11 cellular contexts compared by ENCODE assay signal in the genomic region with DNA sequence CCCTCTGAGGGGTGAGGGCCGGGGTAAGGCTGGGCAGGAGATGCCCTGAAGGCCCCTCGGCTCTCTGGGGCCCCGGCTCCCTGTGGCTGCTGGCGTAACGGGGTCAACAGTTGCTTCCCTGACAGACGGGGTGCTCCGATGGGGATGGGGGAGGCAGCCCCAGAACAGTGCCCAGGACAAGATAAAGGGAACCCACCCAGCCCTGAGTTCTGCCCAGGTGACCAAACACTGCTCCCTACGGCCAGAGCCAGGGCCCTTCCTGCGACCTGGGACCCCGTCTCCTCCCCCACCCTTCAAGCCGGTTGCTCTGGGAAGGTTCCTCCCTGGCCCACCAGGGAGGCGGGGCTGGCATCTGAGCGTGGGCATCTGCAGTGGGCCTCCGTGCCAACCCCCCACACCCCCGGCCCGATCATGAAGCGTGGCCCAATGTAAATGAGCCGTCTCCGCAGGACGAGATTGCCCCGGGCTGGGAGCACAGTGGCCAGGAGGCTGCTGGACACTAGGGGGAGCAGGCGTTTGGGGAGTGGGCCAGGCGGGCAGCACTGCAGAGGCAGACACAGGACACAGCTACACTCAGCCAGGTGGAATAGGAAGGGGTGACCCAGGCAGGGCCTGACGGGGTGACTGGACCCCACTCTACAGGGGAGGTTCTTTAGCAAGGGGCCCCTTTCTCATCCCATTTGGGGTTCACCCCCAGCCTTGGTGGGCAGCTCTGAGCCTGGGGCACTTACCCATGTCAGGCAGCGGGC. TPM values are rescaled to one million over a fixed set of nuclear protein-coding genes. Genes with fewer than 3 reads are reported as not detected.
DNase-seq lines count a peak whose midpoint lies in the region; ATAC-seq and TF ChIP-seq lines count a peak whose summit lies in the region.
"Had no signal": no experiment of that assay in that cellular context is flagged by ENCODE, and none has a peak within 500 bp of the region (broad histone marks: within the 10 kb centered on the region; RNA-seq: fewer than 3 reads in every experiment).

No MANE protein-coding gene starts in this region.

- no peak for ATAC-seq in effector memory CD8-positive, alpha-beta T cell (replicated peaks)
- ATAC-seq in GM21515 (IDR thresholded peaks at IDR 0.05; ENCODE audit: unreplicated experiment): no peak

- H3K36me3 ChIP-seq in Caco-2 (ENCODE audit: control insufficient read depth, insufficient read depth, low read length): no peaks in the 10 kb centered on the region
- H3K36me3 ChIP-seq: colonic mucosa had no signal

- peak; percentile 68 to 81 for DNase-seq in Caco-2
- no peak for DNase-seq in NB4 (ENCODE audit: low read depth)
- no peak for DNase-seq in epithelial cell of esophagus (ENCODE audit: low read depth)
- DNase-seq in nephron progenitor cell: peak; percentile 78
- no peak for DNase-seq in activated effector memory CD4-positive, alpha-beta T cell treated with Interleukin-2 at 50 U/mL for 16 hours
- no peak for DNase-seq in effector memory CD8-positive, alpha-beta T cell
- no peak for DNase-seq in NCI-H2171 (lab: John Stamatoyannopoulos, UW)
- DNase-seq: colonic mucosa, right cardiac atrium had no signal

- peaks cover 23% of the 10 kb centered on the region for H3K4me1 Mint-ChIP-seq in Caco-2 (ENCODE audit: low read depth, unreplicated experiment)
- H3K4me1 Mint-ChIP-seq in nephron progenitor cell: peaks cover 26% of the 10 kb centered on the region
- H3K4me1 Mint-ChIP-seq in effector memory CD8-positive, alpha-beta T cell (ENCODE audit: low read depth in 2 of 2): peaks cover 14 to 21% of the 10 kb centered on the region in 2 donors

- H3K9me3 Mint-ChIP-seq in Caco-2 (ENCODE audit: unreplicated experiment) (no peaks in the 10 kb centered on the region), nephron progenitor cell (no peaks in the 10 kb centered on the region)
- H3K9me3 Mint-ChIP-seq in effector memory CD8-positive, alpha-beta T cell: no peaks in the 10 kb centered on the region
- H3K9me3 Mint-ChIP-seq: T-helper 1 cell treated with Interleukin-12 subunit alpha and Interleukin-12 subunit beta and Interleukin-4 antibody, amounts not matched to agents 30 μg/mL and 1 μg/mL, for 36 hours had no signal

- H3K36me3 Mint-ChIP-seq in Caco-2 (ENCODE audit: insufficient read depth, unreplicated experiment): peaks cover 39% of the 10 kb centered on the region
- no peaks in the 10 kb centered on the region for H3K36me3 Mint-ChIP-seq in nephron progenitor cell (ENCODE audit: low read depth)
- H3K36me3 Mint-ChIP-seq in effector memory CD8-positive, alpha-beta T cell (ENCODE audit: insufficient read depth): peaks cover 2% of the 10 kb centered on the region

- BruUV-seq in Caco-2 (replicated peaks; lab: Mats Ljungman, UMichigan): no TSS peak

- POLR2A ChIA-PET in Caco-2 (lab: Charles Lee): no interaction called here

- no peak overlapping the region for H3K4me3 ChIP-seq in Caco-2 (ENCODE audit: low read depth, low read length)
- no peak overlapping the region for H3K4me3 ChIP-seq in NB4 (ENCODE audit: low read depth, low read length)
- peak overlapping the region; percentile 19 for H3K4me3 ChIP-seq in epithelial cell of esophagus (ENCODE audit: low read length)
- H3K4me3 ChIP-seq: colonic mucosa had no signal

- no peak for TF ChIP-seq POLR2A in NB4 (IDR thresholded peaks at IDR 0.05; ENCODE audit: extremely low read depth, insufficient read length)

- H3K27ac Mint-ChIP-seq in Caco-2 (ENCODE audit: unreplicated experiment) (no peak overlapping the region), nephron progenitor cell (no peak overlapping the region)
- H3K27ac Mint-ChIP-seq in effector memory CD8-positive, alpha-beta T cell: no peak overlapping the region
- H3K27ac Mint-ChIP-seq: T-helper 1 cell treated with Interleukin-12 subunit alpha and Interleukin-12 subunit beta and Interleukin-4 antibody, amounts not matched to agents 30 μg/mL and 1 μg/mL, for 36 hours had no signal

- CTCF ChIA-PET in Caco-2 (lab: Charles Lee): interaction anchor here (0.6 to 1.1 kb wide), 4 partner anchors 17 to 177 kb away, joined by 3 to 12 read pairs (median 4); a partner anchor contains a TSS

- intact Hi-C loops in Caco-2 (cut with micrococcal nuclease; ENCODE audit: unreplicated experiment): loop anchor here (2.0 to 5.0 kb wide), 3 partner anchors 17 to 177 kb away; a partner anchor contains a TSS

- TF ChIP-seq CTCF in Caco-2 (IDR thresholded peaks at IDR 0.05; ENCODE audit: insufficient read depth in 1 of 2, low read depth in 1 of 2, low read length in 1 of 2, severe bottlenecking in 1 of 2, unreplicated experiment in 1 of 2) (peak; percentile 76 to 96), NB4 (IDR thresholded peaks at IDR 0.05; ENCODE audit: low read depth, low read length) (peak; percentile 28), epithelial cell of esophagus (IDR thresholded peaks at IDR 0.05; ENCODE audit: insufficient read depth, low read depth, low read length, missing control alignments) (peak; percentile 31), nephron progenitor cell (IDR thresholded peaks at IDR 0.05) (peak; percentile 72)

- no peaks in the 10 kb centered on the region for H3K9me3 ChIP-seq in Caco-2
- H3K9me3 ChIP-seq: colonic mucosa had no signal

- no peaks in the 10 kb centered on the region for H3K27me3 ChIP-seq in Caco-2 (replicated peaks; ENCODE audit: control insufficient read depth, insufficient read depth, low read length)

- H3K4me3 Mint-ChIP-seq in Caco-2 (ENCODE audit: unreplicated experiment) (peak overlapping the region; percentile 13), nephron progenitor cell (no peak overlapping the region)
- H3K4me3 Mint-ChIP-seq in effector memory CD8-positive, alpha-beta T cell: no peak overlapping the region
- H3K4me3 Mint-ChIP-seq: T-helper 1 cell treated with Interleukin-12 subunit alpha and Interleukin-12 subunit beta and Interleukin-4 antibody, amounts not matched to agents 30 μg/mL and 1 μg/mL, for 36 hours had no signal

- peaks cover 19% of the 10 kb centered on the region for H3K4me1 ChIP-seq in Caco-2

- H3K27me3 Mint-ChIP-seq in Caco-2 (ENCODE audit: insufficient read depth, unreplicated experiment): no peaks in the 10 kb centered on the region
- peaks cover 6% of the 10 kb centered on the region for H3K27me3 Mint-ChIP-seq in nephron progenitor cell (ENCODE audit: low read depth, poor library complexity)
- peaks cover 10 to 22% of the 10 kb centered on the region in 2 donors for H3K27me3 Mint-ChIP-seq in effector memory CD8-positive, alpha-beta T cell

RNA-seq across cellular contexts. Expression of a gene that starts 1.1 kb away (rescaled TPM):
- 2.4 and 2.9 TPM in 2 replicates for total RNA-seq in Caco-2 (2022)

RNA-seq across cellular contexts. Expression of a gene that starts 16.1 kb away (rescaled TPM):
- 50.5 and 53.2 TPM in 2 replicates for total RNA-seq in Caco-2 (2022)

RNA-seq across cellular contexts. Expression of a gene that starts 16.7 kb away (rescaled TPM):
- 20.1 and 20.4 TPM in 2 replicates for total RNA-seq in Caco-2 (2022)

Comparison
In these comparisons a context has a peak if more than half of its experiments do, and no peak if none do; other contexts are left out.
1. DNase-seq: peak in Caco-2 (2 of 2) and nephron progenitor cell (single experiment); none in NB4 (single experiment), epithelial cell of esophagus (single experiment), activated effector memory CD4-positive, alpha-beta T cell treated with Interleukin-2 at 50 U/mL for 16 hours (single experiment), effector memory CD8-positive, alpha-beta T cell (0 of 3) and NCI-H2171 (single experiment).
2. CTCF ChIP-seq: peak in every context shown above with its lines; median percentile 86 in Caco-2; 72 in nephron progenitor cell; 31 in epithelial cell of esophagus; 28 in NB4.